26 cellular contexts compared by ENCODE assay signal in genomic region chr1:203632941-203633340, GRCh38. TPM values are rescaled to one million over a fixed set of nuclear protein-coding genes. Genes with fewer than 3 reads are reported as not detected.
DNase-seq lines count a peak whose midpoint lies in the region; ATAC-seq and TF ChIP-seq lines count a peak whose summit lies in the region.
"Had no signal": no experiment of that assay in that cellular context is flagged by ENCODE, and none has a peak within 500 bp of the region (broad histone marks: within the 10 kb centered on the region; RNA-seq: fewer than 3 reads in every experiment).

No MANE protein-coding gene starts in this region.

- POLR2A ChIA-PET in activated CD4-positive, alpha-beta T cell treated with anti-CD3 and anti-CD28 coated beads for 36 hours (lab: Charles Lee): interaction anchor here (0.7 to 1.0 kb wide), 2 partner anchors 20 to 31 kb away, joined by 3 read pairs; no protein-coding TSS in a partner anchor
- POLR2A ChIA-PET in activated CD4-positive, alpha-beta memory T cell treated with anti-CD3 and anti-CD28 coated beads for 36 hours (lab: Charles Lee): interaction anchor here (0.6 to 0.9 kb wide), 3 partner anchors 10 to 39 kb away, joined by 3 read pairs; no protein-coding TSS in a partner anchor

- H3K27ac Mint-ChIP-seq in activated CD4-positive, alpha-beta T cell treated with anti-CD3 and anti-CD28 coated beads for 36 hours: peak overlapping the region; percentile 71
- H3K27ac Mint-ChIP-seq in activated CD4-positive, alpha-beta memory T cell treated with anti-CD3 and anti-CD28 coated beads for 36 hours: peak overlapping the region; percentile 28
- H3K27ac Mint-ChIP-seq: activated naive CD8-positive, alpha-beta T cell treated with anti-CD3 and anti-CD28 coated beads, Interleukin-2, amount 10 ng/mL, durations not matched to agents 7 days and 5 days; H9; IgD-negative memory B cell; progenitor cell of endocrine pancreas; stimulated activated memory B cell treated with anti-CD40 and anti-IgM and Interleukin-4, amounts not matched to agents 10 μg/mL and 1 μg/mL and 100 μg/mL, for 72 hours had no signal

- TF ChIP-seq POLR2A in esophagus muscularis mucosa (IDR thresholded peaks at IDR 0.05; ENCODE audit: low read depth): no peak
- TF ChIP-seq POLR2A in sigmoid colon (IDR thresholded peaks at IDR 0.05): no peak

- peaks cover 11% of the 10 kb centered on the region for H3K36me3 Mint-ChIP-seq in activated CD4-positive, alpha-beta T cell treated with anti-CD3 and anti-CD28 coated beads for 36 hours (ENCODE audit: low read depth)
- peaks cover 20% of the 10 kb centered on the region for H3K36me3 Mint-ChIP-seq in activated CD4-positive, alpha-beta memory T cell treated with anti-CD3 and anti-CD28 coated beads for 36 hours
- H3K36me3 Mint-ChIP-seq: stimulated activated memory B cell treated with anti-CD40 and anti-IgM and Interleukin-4, amounts not matched to agents 10 μg/mL and 1 μg/mL and 100 μg/mL, for 72 hours had no signal

- H3K9me3 ChIP-seq in esophagus muscularis mucosa (no peaks in the 10 kb centered on the region), sigmoid colon (no peaks in the 10 kb centered on the region)
- H3K9me3 ChIP-seq: upper lobe of left lung had no signal

- no peaks in the 10 kb centered on the region for H3K27me3 ChIP-seq in esophagus muscularis mucosa
- no peaks in the 10 kb centered on the region for H3K27me3 ChIP-seq in sigmoid colon
- H3K27me3 ChIP-seq: upper lobe of left lung had no signal

- H3K36me3 ChIP-seq in esophagus muscularis mucosa (peaks cover 0 to 30% (median 8%) of the 10 kb centered on the region in 4 donors), sigmoid colon (peaks cover 0 to 11% (median 4%) of the 10 kb centered on the region in 4 donors)

- WGBS in esophagus muscularis mucosa: 57% methylated on average over 3 of the region's 3 CpGs
- WGBS in sigmoid colon, 2 donors: 90 to 92% methylated on average over 3 of the region's 3 CpGs

- peaks cover 41% of the 10 kb centered on the region for H3K4me1 Mint-ChIP-seq in activated CD4-positive, alpha-beta T cell treated with anti-CD3 and anti-CD28 coated beads for 36 hours
- H3K4me1 Mint-ChIP-seq in activated CD4-positive, alpha-beta memory T cell treated with anti-CD3 and anti-CD28 coated beads for 36 hours (ENCODE audit: low read depth): peaks cover 50% of the 10 kb centered on the region

- intact Hi-C loops in activated CD4-positive, alpha-beta T cell treated with anti-CD3 and anti-CD28 coated beads for 36 hours (cut with DNase I, micrococcal nuclease): no loop called here
- intact Hi-C loops in activated CD4-positive, alpha-beta memory T cell treated with anti-CD3 and anti-CD28 coated beads for 36 hours (cut with micrococcal nuclease): no loop called here
- intact Hi-C loops in esophagus muscularis mucosa (cut with DNase I) (loop anchor here (5.0 kb wide), 1 partner anchor 39 kb away; no protein-coding TSS in a partner anchor), sigmoid colon (cut with DNase I) (no loop called here), left colon (cut with DNase I, micrococcal nuclease) (loop anchor here in 1 of 2 donors (10.0 kb wide), 1 partner anchor 52 kb away; no protein-coding TSS in a partner anchor)

- H3K9me3 Mint-ChIP-seq in activated CD4-positive, alpha-beta T cell treated with anti-CD3 and anti-CD28 coated beads for 36 hours (ENCODE audit: low read depth): no peaks in the 10 kb centered on the region
- H3K9me3 Mint-ChIP-seq in activated CD4-positive, alpha-beta memory T cell treated with anti-CD3 and anti-CD28 coated beads for 36 hours: no peaks in the 10 kb centered on the region
- H3K9me3 Mint-ChIP-seq: activated naive CD8-positive, alpha-beta T cell treated with anti-CD3 and anti-CD28 coated beads, Interleukin-2, amount 10 ng/mL, durations not matched to agents 7 days and 5 days; effector memory CD8-positive, alpha-beta T cell; H9; IgD-negative memory B cell; stimulated activated memory B cell treated with anti-CD40 and anti-IgM and Interleukin-4, amounts not matched to agents 10 μg/mL and 1 μg/mL and 100 μg/mL, for 72 hours had no signal

- CTCF ChIA-PET in activated CD4-positive, alpha-beta T cell treated with anti-CD3 and anti-CD28 coated beads for 36 hours (lab: Charles Lee): interaction anchor here (2.0 kb wide), 1 partner anchor 20 kb away, joined by 5 read pairs; no protein-coding TSS in a partner anchor
- CTCF ChIA-PET in activated CD4-positive, alpha-beta memory T cell treated with anti-CD3 and anti-CD28 coated beads for 36 hours (lab: Charles Lee): no interaction called here

- no peak for ATAC-seq in activated CD4-positive, alpha-beta T cell treated with anti-CD3 and anti-CD28 coated beads for 36 hours
- ATAC-seq in HG03095 (IDR thresholded peaks at IDR 0.05; ENCODE audit: unreplicated experiment) (no peak), left colon (no peak)
- ATAC-seq: effector memory CD8-positive, alpha-beta T cell; stimulated activated memory B cell treated with anti-CD40 and anti-IgM and Interleukin-4, amounts not matched to agents 10 μg/mL and 1 μg/mL and 100 μg/mL, for 72 hours had no signal

- no peak overlapping the region for H3K4me3 Mint-ChIP-seq in activated CD4-positive, alpha-beta T cell treated with anti-CD3 and anti-CD28 coated beads for 36 hours
- H3K4me3 Mint-ChIP-seq in activated CD4-positive, alpha-beta memory T cell treated with anti-CD3 and anti-CD28 coated beads for 36 hours: no peak overlapping the region
- H3K4me3 Mint-ChIP-seq: activated naive CD8-positive, alpha-beta T cell treated with anti-CD3 and anti-CD28 coated beads, Interleukin-2, amount 10 ng/mL, durations not matched to agents 7 days and 5 days; H9; IgD-negative memory B cell; stimulated activated memory B cell treated with anti-CD40 and anti-IgM and Interleukin-4, amounts not matched to agents 10 μg/mL and 1 μg/mL and 100 μg/mL, for 72 hours had no signal

- TF ChIP-seq EP300 in esophagus muscularis mucosa (IDR thresholded peaks at IDR 0.05): no peak
- TF ChIP-seq EP300 in sigmoid colon (IDR thresholded peaks at IDR 0.05): no peak

- DNase-seq in activated CD4-positive, alpha-beta T cell treated with anti-CD3 and anti-CD28 coated beads for 36 hours: no peak
- DNase-seq in activated CD4-positive, alpha-beta T cell treated with anti-CD3 and anti-CD28 coated beads for 48 hours: no peak
- no peak for DNase-seq in activated CD4-positive, alpha-beta memory T cell treated with anti-CD3 and anti-CD28 coated beads for 36 hours
- DNase-seq in esophagus muscularis mucosa (ENCODE audit: extremely low spot score): no peak
- peak; percentile 54 for DNase-seq in sigmoid colon
- no peak for DNase-seq in effector CD4-positive, alpha-beta T cell
- DNase-seq in left colon: no peak
- DNase-seq: 8988T; activated naive CD8-positive, alpha-beta T cell treated with anti-CD3 and anti-CD28 coated beads, Interleukin-2, amount 10 ng/mL, durations not matched to agents 7 days and 5 days; COR-L47; DMS79 treated with DMSO at 0.1 percent for 48 hours; effector memory CD8-positive, alpha-beta T cell; glutamatergic neuron; H9; midbrain; MM.1S; NCI-H1436 treated with DMSO at 0.1 percent for 48 hours; NCI-H2171; NCI-H524 treated with DMSO at 0.1 percent for 48 hours; stimulated activated CD4-positive, alpha-beta T cell treated with anti-CD3 and anti-CD28 coated beads, Interleukin-1b, Interleukin-23, amount 100 ng/mL, for 48 hours; upper lobe of left lung had no signal

- H3K27ac ChIP-seq in esophagus muscularis mucosa (replicated peaks in 1 of 4): peak overlapping the region; percentile 67 to 95 (median 92)
- peak overlapping the region; percentile 61 to 98 (median 92) for H3K27ac ChIP-seq in sigmoid colon
- H3K27ac ChIP-seq: SK-N-MC had no signal

- no peaks in the 10 kb centered on the region for H3K27me3 Mint-ChIP-seq in activated CD4-positive, alpha-beta T cell treated with anti-CD3 and anti-CD28 coated beads for 36 hours
- no peaks in the 10 kb centered on the region for H3K27me3 Mint-ChIP-seq in activated CD4-positive, alpha-beta memory T cell treated with anti-CD3 and anti-CD28 coated beads for 36 hours
- H3K27me3 Mint-ChIP-seq: activated naive CD8-positive, alpha-beta T cell treated with anti-CD3 and anti-CD28 coated beads, Interleukin-2, amount 10 ng/mL, durations not matched to agents 7 days and 5 days; effector memory CD8-positive, alpha-beta T cell; stimulated activated memory B cell treated with anti-CD40 and anti-IgM and Interleukin-4, amounts not matched to agents 10 μg/mL and 1 μg/mL and 100 μg/mL, for 72 hours had no signal

- H3K4me3 ChIP-seq in esophagus muscularis mucosa (no peak overlapping the region), sigmoid colon (no peak overlapping the region)
- H3K4me3 ChIP-seq: SK-N-MC, upper lobe of left lung had no signal

- no peak for TF ChIP-seq CTCF in esophagus muscularis mucosa (IDR thresholded peaks at IDR 0.05)
- TF ChIP-seq CTCF in sigmoid colon (IDR thresholded peaks at IDR 0.05): no peak

- H3K4me1 ChIP-seq in esophagus muscularis mucosa (peaks cover 54 to 97% (median 86%) of the 10 kb centered on the region in 4 donors), sigmoid colon (peaks cover 0 to 86% (median 77%) of the 10 kb centered on the region in 4 donors)

RNA-seq across cellular contexts. Expression of gene ATP2B4, which starts 6.3 kb away (rescaled TPM):
- total RNA-seq in activated CD4-positive, alpha-beta T cell treated with anti-CD3 and anti-CD28 coated beads for 36 hours: 10 to 100 TPM; 36.2 to 38.8 TPM
- 10 to 100 TPM; 48.1 to 52.7 TPM for total RNA-seq in activated CD4-positive, alpha-beta memory T cell treated with anti-CD3 and anti-CD28 coated beads for 36 hours
- total RNA-seq in esophagus muscularis mucosa (100 to 1,000 TPM; 177 to 395 (median 260) TPM), sigmoid colon (100 to 1,000 TPM; 229 to 595 (median 347) TPM), left colon (10 to 100 TPM; 17.4 to 55.8 TPM)
- polyA plus RNA-seq in sigmoid colon: 10 to 100 TPM in 1 of 3 donors, 1 to 10 TPM in 2; 1.6 to 34.5 (median 4.2) TPM
